1 cellular context compared by ENCODE assay signal in the genomic region with DNA sequence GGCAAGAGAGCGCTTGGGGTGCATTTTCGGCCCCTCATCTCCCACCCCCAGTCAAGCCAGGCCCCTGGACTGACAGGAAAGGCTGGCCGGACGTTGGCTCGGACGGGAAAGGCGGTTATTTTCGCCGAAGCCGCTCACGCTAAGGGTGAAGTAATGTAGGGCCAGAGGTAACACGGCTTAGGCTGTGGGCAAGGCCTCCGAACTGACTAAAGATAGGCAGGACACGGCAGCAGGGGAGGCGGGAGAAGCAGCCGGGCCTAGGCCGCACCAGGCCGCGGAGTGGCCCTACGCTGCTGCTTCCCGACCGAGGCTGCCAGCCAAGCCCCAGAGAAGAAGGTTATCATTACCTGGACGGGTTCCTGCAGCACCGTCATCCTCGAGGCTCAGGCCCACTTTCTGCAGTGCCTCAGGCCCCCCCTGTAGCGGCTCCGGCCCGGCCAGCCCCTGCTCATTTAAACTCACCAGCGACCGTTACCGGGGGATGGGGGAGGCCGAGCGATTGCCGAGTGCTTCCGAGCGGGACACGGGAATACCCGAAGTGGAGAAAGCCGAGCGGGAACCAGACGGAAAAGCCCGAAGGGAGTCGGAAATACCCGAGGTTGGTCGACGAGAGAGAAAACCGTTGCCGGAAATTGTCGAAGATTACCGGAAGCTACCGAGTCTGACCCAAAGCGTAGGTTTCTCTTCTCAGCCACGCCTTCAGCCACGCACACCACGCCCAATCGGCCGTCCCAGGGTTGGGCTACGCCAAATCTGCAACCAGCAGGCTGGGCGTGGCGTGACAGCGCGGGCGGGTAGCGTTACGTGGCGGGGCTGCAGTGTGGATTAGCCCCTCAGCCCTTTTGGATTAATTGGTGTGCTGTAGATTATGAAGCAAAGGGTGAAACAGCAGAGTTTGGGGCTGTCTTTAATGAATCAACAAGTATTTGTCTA.
TF ChIP-seq lines count a peak whose summit lies in the region.

TSS of gene CDC27 (minus strand) at position 497 of the 933 bp plus-strand sequence. CDS start at position 374, 123 bp downstream.

TF ChIP-seq in HepG2, 621 proteins besides CTCF, POLR2A, EP300 and RAD21 (continued from another document and continues in another):
- TF ChIP-seq ZFP91 (CRISPR knock-in tag; IDR thresholded peaks at IDR 0.05; ENCODE audit: borderline replicate concordance) (peak; percentile 93; the same call in 1 of the 2 replicates), SUZ12 (IDR thresholded peaks at IDR 0.05; ENCODE audit: low read depth, low read length) (no peak), DDIT3 (CRISPR knock-in tag; IDR thresholded peaks at IDR 0.05) (no peak), THAP9 (CRISPR knock-in tag; IDR thresholded peaks at IDR 0.05; ENCODE audit: borderline replicate concordance) (peak; percentile 92), ZNF343 (CRISPR knock-in tag; IDR thresholded peaks at IDR 0.05) (peak; percentile 9; the same call in 1 of the 2 replicates), RFX5 (IDR thresholded peaks at IDR 0.05; ENCODE audit: low read depth, low read length) (0 out of 2 replicates have a peak, but pooled peaks have one; percentile 12), ELK4 (CRISPR knock-in tag; IDR thresholded peaks at IDR 0.05; ENCODE audit: borderline replicate concordance) (no peak), ZSCAN25 (CRISPR knock-in tag; IDR thresholded peaks at IDR 0.05) (peak; percentile 74), ZNF296 (CRISPR knock-in tag; conservative IDR thresholded peaks at IDR 0.05) (no peak; the same call in 1 of the 2 replicates), ZBTB38 (CRISPR knock-in tag; IDR thresholded peaks at IDR 0.05) (peak; percentile 93), ZNF589 (CRISPR knock-in tag; conservative IDR thresholded peaks at IDR 0.05) (peak; percentile 59; the same call in 1 of the 2 replicates), DNMT1 (CRISPR knock-in tag; IDR thresholded peaks at IDR 0.05) (peak; percentile 91), ZNF781 (CRISPR knock-in tag; IDR thresholded peaks at IDR 0.05; ENCODE audit: borderline replicate concordance, not compliant biosample characterization) (peak; percentile 98), KAT2B (IDR thresholded peaks at IDR 0.05; ENCODE audit: borderline replicate concordance, low read depth, low read length) (no peak), CBX2 (IDR thresholded peaks at IDR 0.05; ENCODE audit: low read depth, low read length) (no peak), CBX2 (CRISPR knock-in tag; IDR thresholded peaks at IDR 0.05; ENCODE audit: low read depth) (no peak), ZNF235 (CRISPR knock-in tag; IDR thresholded peaks at IDR 0.05; ENCODE audit: borderline replicate concordance) (peak; percentile 99; the same call in 1 of the 2 replicates), TERF1 (CRISPR knock-in tag; IDR thresholded peaks at IDR 0.05) (peak; percentile 65; the same call in 1 of the 2 replicates), ZNF382 (CRISPR knock-in tag; IDR thresholded peaks at IDR 0.05; ENCODE audit: borderline replicate concordance) (no peak), SPEN (CRISPR knock-in tag; IDR thresholded peaks at IDR 0.05; ENCODE audit: low read depth) (peak; percentile 100), ARNTL (CRISPR knock-in tag; IDR thresholded peaks at IDR 0.05) (peak; percentile 21), RARG (CRISPR knock-in tag; IDR thresholded peaks at IDR 0.05; ENCODE audit: low read depth) (no peak), ZBTB1 (CRISPR knock-in tag; IDR thresholded peaks at IDR 0.05; ENCODE audit: borderline replicate concordance) (peak; percentile 52; the same call in 1 of the 2 replicates), ZNF546 (CRISPR knock-in tag; conservative IDR thresholded peaks at IDR 0.05) (0 out of 2 replicates have a peak, but pooled peaks have one; percentile 84)
- TF ChIP-seq, protein P1, sequence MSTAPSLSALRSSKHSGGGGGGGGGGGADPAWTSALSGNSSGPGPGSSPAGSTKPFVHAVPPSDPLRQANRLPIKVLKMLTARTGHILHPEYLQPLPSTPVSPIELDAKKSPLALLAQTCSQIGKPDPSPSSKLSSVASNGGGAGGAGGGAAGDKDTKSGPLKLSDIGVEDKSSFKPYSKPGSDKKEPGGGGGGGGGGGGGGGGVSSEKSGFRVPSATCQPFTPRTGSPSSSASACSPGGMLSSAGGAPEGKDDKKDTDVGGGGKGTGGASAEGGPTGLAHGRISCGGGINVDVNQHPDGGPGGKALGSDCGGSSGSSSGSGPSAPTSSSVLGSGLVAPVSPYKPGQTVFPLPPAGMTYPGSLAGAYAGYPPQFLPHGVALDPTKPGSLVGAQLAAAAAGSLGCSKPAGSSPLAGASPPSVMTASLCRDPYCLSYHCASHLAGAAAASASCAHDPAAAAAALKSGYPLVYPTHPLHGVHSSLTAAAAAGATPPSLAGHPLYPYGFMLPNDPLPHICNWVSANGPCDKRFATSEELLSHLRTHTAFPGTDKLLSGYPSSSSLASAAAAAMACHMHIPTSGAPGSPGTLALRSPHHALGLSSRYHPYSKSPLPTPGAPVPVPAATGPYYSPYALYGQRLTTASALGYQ (CRISPR knock-in tag; IDR thresholded peaks at IDR 0.05): peak; percentile 87; the same call in 1 of the 2 replicates
- TF ChIP-seq, protein P2, sequence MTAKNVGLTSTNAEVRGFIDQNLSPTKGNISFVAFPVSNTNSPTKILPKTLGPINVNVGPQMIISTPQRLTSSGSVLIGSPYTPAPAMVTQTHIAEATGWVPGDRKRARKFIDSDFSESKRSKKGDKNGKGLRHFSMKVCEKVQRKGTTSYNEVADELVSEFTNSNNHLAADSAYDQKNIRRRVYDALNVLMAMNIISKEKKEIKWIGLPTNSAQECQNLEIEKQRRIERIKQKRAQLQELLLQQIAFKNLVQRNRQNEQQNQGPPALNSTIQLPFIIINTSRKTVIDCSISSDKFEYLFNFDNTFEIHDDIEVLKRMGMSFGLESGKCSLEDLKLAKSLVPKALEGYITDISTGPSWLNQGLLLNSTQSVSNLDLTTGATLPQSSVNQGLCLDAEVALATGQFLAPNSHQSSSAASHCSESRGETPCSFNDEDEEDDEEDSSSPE (CRISPR knock-in tag; IDR thresholded peaks at IDR 0.05): peak; percentile 60
- TF ChIP-seq, protein P3, sequence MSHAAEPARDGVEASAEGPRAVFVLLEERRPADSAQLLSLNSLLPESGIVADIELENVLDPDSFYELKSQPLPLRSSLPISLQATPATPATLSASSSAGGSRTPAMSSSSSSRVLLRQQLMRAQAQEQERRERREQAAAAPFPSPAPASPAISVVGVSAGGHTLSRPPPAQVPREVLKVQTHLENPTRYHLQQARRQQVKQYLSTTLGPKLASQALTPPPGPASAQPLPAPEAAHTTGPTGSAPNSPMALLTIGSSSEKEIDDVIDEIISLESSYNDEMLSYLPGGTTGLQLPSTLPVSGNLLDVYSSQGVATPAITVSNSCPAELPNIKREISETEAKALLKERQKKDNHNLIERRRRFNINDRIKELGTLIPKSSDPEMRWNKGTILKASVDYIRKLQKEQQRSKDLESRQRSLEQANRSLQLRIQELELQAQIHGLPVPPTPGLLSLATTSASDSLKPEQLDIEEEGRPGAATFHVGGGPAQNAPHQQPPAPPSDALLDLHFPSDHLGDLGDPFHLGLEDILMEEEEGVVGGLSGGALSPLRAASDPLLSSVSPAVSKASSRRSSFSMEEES (CRISPR knock-in tag; IDR thresholded peaks at IDR 0.05): peak; percentile 52
- TF ChIP-seq, protein P4, sequence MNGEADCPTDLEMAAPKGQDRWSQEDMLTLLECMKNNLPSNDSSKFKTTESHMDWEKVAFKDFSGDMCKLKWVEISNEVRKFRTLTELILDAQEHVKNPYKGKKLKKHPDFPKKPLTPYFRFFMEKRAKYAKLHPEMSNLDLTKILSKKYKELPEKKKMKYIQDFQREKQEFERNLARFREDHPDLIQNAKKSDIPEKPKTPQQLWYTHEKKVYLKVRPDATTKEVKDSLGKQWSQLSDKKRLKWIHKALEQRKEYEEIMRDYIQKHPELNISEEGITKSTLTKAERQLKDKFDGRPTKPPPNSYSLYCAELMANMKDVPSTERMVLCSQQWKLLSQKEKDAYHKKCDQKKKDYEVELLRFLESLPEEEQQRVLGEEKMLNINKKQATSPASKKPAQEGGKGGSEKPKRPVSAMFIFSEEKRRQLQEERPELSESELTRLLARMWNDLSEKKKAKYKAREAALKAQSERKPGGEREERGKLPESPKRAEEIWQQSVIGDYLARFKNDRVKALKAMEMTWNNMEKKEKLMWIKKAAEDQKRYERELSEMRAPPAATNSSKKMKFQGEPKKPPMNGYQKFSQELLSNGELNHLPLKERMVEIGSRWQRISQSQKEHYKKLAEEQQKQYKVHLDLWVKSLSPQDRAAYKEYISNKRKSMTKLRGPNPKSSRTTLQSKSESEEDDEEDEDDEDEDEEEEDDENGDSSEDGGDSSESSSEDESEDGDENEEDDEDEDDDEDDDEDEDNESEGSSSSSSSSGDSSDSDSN (CRISPR knock-in tag; IDR thresholded peaks at IDR 0.05): peak; percentile 99
- TF ChIP-seq, protein P5, sequence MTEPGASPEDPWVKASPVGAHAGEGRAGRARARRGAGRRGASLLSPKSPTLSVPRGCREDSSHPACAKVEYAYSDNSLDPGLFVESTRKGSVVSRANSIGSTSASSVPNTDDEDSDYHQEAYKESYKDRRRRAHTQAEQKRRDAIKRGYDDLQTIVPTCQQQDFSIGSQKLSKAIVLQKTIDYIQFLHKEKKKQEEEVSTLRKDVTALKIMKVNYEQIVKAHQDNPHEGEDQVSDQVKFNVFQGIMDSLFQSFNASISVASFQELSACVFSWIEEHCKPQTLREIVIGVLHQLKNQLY (CRISPR knock-in tag; IDR thresholded peaks at IDR 0.05): no peak; the same call in 1 of the 2 replicates
